ENCODE assay signal across 29 cellular contexts in the genomic region with DNA sequence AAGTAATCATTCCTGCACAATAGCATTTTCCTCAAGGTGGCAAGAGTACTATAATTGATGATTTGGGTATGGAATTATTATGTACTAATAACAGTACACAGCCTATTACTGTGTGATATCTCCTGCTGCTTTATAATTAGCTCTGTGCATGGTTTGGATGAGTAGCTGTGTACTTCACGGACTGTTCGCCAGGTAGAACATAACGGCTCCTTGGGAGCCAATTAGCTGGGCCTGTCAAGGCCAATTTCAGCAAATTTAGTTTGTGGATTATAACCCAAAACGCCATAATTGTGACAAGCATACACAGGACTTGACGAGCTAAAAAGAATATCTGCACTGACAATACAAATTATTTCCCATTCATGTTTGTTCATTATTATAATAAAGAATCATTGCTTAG.
"Had no signal": no experiment of that assay in that cellular context is flagged by ENCODE, and none has a peak within 500 bp of the region (broad histone marks: within the 10 kb centered on the region; RNA-seq: fewer than 3 reads in every experiment).

No MANE protein-coding gene starts in this region.

- DNase-seq: activated B cell treated with CpG ODN at 0.5 μM for 24 hours; activated CD4-positive, alpha-beta memory T cell treated with anti-CD3 and anti-CD28 coated beads for 36 hours; activated CD4-positive, alpha-beta T cell treated with anti-CD3 and anti-CD28 coated beads for 4 hours; activated CD4-positive, alpha-beta T cell treated with anti-CD3 and anti-CD28 coated beads, Interleukin-2, amount 50 U/mL, for 1 hour; activated CD4-positive, CD25-positive, alpha-beta regulatory T cell treated with anti-CD3 and anti-CD28 coated beads, Interleukin-2, amount 50 U/mL, for 72 hours; activated CD8-positive, alpha-beta memory T cell treated with anti-CD3 and anti-CD28 coated beads for 24 hours; activated CD8-positive, alpha-beta memory T cell treated with anti-CD3 and anti-CD28 coated beads, Interleukin-2, amount 10 ng/mL, durations not matched to agents 7 days and 5 days; activated CD8-positive, alpha-beta memory T cell treated with anti-CD3 and anti-CD28 coated beads, Interleukin-2, amount 50 U/mL, for 48 hours; activated effector memory CD4-positive, alpha-beta T cell treated with Interleukin-2 at 50 U/mL for 16 hours; activated naive CD4-positive, alpha-beta T cell treated with anti-CD3 and anti-CD28 coated beads, Interleukin-2, amount 10 ng/mL, durations not matched to agents 7 days and 5 days; activated naive CD8-positive, alpha-beta T cell treated with anti-CD3 and anti-CD28 coated beads, Interleukin-2, amount 50 U/mL, for 24 hours; activated T-cell treated with anti-CD3 and anti-CD28 coated beads, Interleukin-2, amount 50 U/mL, for 48 hours; anterior cingulate cortex; caudate nucleus; MM.1S; MV-4-11; NCI-H1092; NCI-H187 treated with DMSO at 0.1 percent for 48 hours; NCI-H2081 treated with DMSO at 0.1 percent for 48 hours; NCI-H2171; NCI-H446; NCI-H510A treated with DMSO at 0.1 percent for 48 hours; NCI-H526 treated with DMSO at 0.1 percent for 48 hours; NK-92 treated with Interleukin-12 subunit alpha and Interleukin-12 subunit beta, amount 100 ng/mL, for 24 hours; Right ventricle myocardium superior; SW 1271; T-helper 1 cell; T-helper 2 cell; T-helper 9 cell had no signal
